40 cellular contexts compared by ENCODE assay signal in the genomic region with DNA sequence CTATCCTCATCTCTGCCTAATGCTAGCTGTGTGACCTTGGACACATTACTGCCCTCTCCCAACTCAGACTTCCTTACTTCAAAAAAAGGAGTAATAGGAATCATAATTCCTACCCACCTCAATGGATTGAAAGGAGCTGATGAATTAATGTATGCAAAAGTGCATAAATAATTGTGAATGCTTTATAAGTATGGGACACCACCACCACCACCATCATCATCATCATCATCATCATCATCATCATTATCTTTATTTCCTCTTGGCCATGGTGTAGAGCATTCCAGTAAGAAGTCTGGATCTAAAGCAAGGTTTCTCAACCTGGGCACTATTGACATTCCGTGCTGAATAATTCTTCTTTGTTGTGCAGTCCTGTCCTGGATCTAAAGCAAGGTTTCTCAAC.
"Had no signal": no experiment of that assay in that cellular context is flagged by ENCODE, and none has a peak within 500 bp of the region (broad histone marks: within the 10 kb centered on the region; RNA-seq: fewer than 3 reads in every experiment).

No MANE protein-coding gene starts in this region.

- H3K4me1 ChIP-seq: adrenal gland, ascending aorta, body of pancreas, breast epithelium had no signal

- H3K27ac Mint-ChIP-seq: activated naive CD4-positive, alpha-beta T cell treated with anti-CD3 and anti-CD28 coated beads for 36 hours; activated naive CD4-positive, alpha-beta T cell treated with anti-CD3 and anti-CD28 coated beads, Interleukin-2, amount 10 ng/mL, durations not matched to agents 7 days and 5 days; activated naive CD4-positive, alpha-beta T cell treated with anti-CD3 and anti-CD28 coated beads, Interleukin-2, amount 50 U/mL, for 24 hours; activated naive CD4-positive, alpha-beta T cell treated with anti-CD3 and anti-CD28 coated beads, Interleukin-2, amount 50 U/mL, for 72 hours; activated naive CD8-positive, alpha-beta T cell; activated naive CD8-positive, alpha-beta T cell treated with anti-CD3 and anti-CD28 coated beads for 36 hours; activated naive CD8-positive, alpha-beta T cell treated with anti-CD3 and anti-CD28 coated beads, Interleukin-2, amount 10 ng/mL, durations not matched to agents 7 days and 5 days; activated naive CD8-positive, alpha-beta T cell treated with anti-CD3 and anti-CD28 coated beads, Interleukin-2, amount 50 U/mL, for 24 hours; activated T-cell treated with anti-CD3 and anti-CD28 coated beads, Interleukin-2, amount 50 U/mL, for 24 hours; activated T-cell treated with anti-CD3 and anti-CD28 coated beads, Interleukin-2, amount 50 U/mL, for 72 hours; activated T-helper 1 cell treated with anti-CD3 and anti-CD28 coated beads, Interleukin-12 subunit alpha, Interleukin-12 subunit beta, Interleukin-2, Interleukin-4 antibody, amounts not matched to agents 30 ng/mL and 10 ng/mL and 1 ng/mL, durations not matched to agents 14 hours and 24 hours and 36 hours; activated T-helper 17 cell treated with anti-CD3 and anti-CD28 coated beads, Interleukin-2, amount 50 U/mL, for 72 hours; activated T-helper 2 cell treated with anti-CD3 and anti-CD28 coated beads, Interferon-gamma antibody, Interleukin-2, Interleukin-4, amounts not matched to agents 10 μg/mL and 5 μg/mL and 100 μg/mL, durations not matched to agents 14 hours and 24 hours and 36 hours; brain had no signal

- H3K4me1 Mint-ChIP-seq: activated naive CD4-positive, alpha-beta T cell treated with anti-CD3 and anti-CD28 coated beads, Interleukin-2, amount 10 ng/mL, durations not matched to agents 7 days and 5 days; activated naive CD4-positive, alpha-beta T cell treated with anti-CD3 and anti-CD28 coated beads, Interleukin-2, amount 50 U/mL, for 24 hours; activated naive CD8-positive, alpha-beta T cell treated with anti-CD3 and anti-CD28 coated beads for 36 hours; activated naive CD8-positive, alpha-beta T cell treated with anti-CD3 and anti-CD28 coated beads, Interleukin-2, amount 10 ng/mL, durations not matched to agents 7 days and 5 days; activated naive CD8-positive, alpha-beta T cell treated with anti-CD3 and anti-CD28 coated beads, Interleukin-2, amount 50 U/mL, for 24 hours; activated T-helper 17 cell treated with anti-CD3 and anti-CD28 coated beads, Interleukin-2, amount 50 U/mL, for 72 hours; central memory CD8-positive, alpha-beta T cell had no signal

- H3K4me3 ChIP-seq: adrenal gland, ascending aorta, body of pancreas, breast epithelium, cardiac muscle cell had no signal

- H3K9me3 ChIP-seq: adrenal gland, ascending aorta, body of pancreas, breast epithelium had no signal

- H3K27me3 Mint-ChIP-seq: activated naive CD4-positive, alpha-beta T cell treated with anti-CD3 and anti-CD28 coated beads, Interleukin-2, amount 10 ng/mL, durations not matched to agents 7 days and 5 days; activated naive CD8-positive, alpha-beta T cell; activated naive CD8-positive, alpha-beta T cell treated with anti-CD3 and anti-CD28 coated beads, Interleukin-2, amount 50 U/mL, for 24 hours; central memory CD8-positive, alpha-beta T cell had no signal

- H3K4me3 Mint-ChIP-seq: activated naive CD4-positive, alpha-beta T cell treated with anti-CD3 and anti-CD28 coated beads for 36 hours; activated naive CD4-positive, alpha-beta T cell treated with anti-CD3 and anti-CD28 coated beads, Interleukin-2, amount 10 ng/mL, durations not matched to agents 7 days and 5 days; activated naive CD4-positive, alpha-beta T cell treated with anti-CD3 and anti-CD28 coated beads, Interleukin-2, amount 50 U/mL, for 24 hours; activated naive CD8-positive, alpha-beta T cell; activated naive CD8-positive, alpha-beta T cell treated with anti-CD3 and anti-CD28 coated beads for 36 hours; activated naive CD8-positive, alpha-beta T cell treated with anti-CD3 and anti-CD28 coated beads, Interleukin-2, amount 10 ng/mL, durations not matched to agents 7 days and 5 days; activated naive CD8-positive, alpha-beta T cell treated with anti-CD3 and anti-CD28 coated beads, Interleukin-2, amount 50 U/mL, for 24 hours; activated T-cell treated with anti-CD3 and anti-CD28 coated beads, Interleukin-2, amount 50 U/mL, for 24 hours; activated T-cell treated with anti-CD3 and anti-CD28 coated beads, Interleukin-2, amount 50 U/mL, for 4 hours; activated T-cell treated with anti-CD3 and anti-CD28 coated beads, Interleukin-2, amount 50 U/mL, for 72 hours; activated T-helper 1 cell treated with anti-CD3 and anti-CD28 coated beads, Interleukin-12 subunit alpha, Interleukin-12 subunit beta, Interleukin-2, Interleukin-4 antibody, amounts not matched to agents 30 ng/mL and 10 ng/mL and 1 ng/mL, durations not matched to agents 14 hours and 24 hours and 36 hours; activated T-helper 17 cell treated with anti-CD3 and anti-CD28 coated beads, Interleukin-2, amount 50 U/mL, for 72 hours; brain; central memory CD8-positive, alpha-beta T cell had no signal

- H3K27ac ChIP-seq: adrenal gland, ascending aorta, body of pancreas, brain microvascular endothelial cell, breast epithelium, cardiac muscle cell had no signal

- H3K36me3 ChIP-seq: adrenal gland, ascending aorta, brain microvascular endothelial cell, breast epithelium, cardiac muscle cell had no signal

- FAIRE-seq: astrocyte, bronchial epithelial cell had no signal

- H3K9me3 Mint-ChIP-seq: activated naive CD4-positive, alpha-beta T cell treated with anti-CD3 and anti-CD28 coated beads for 36 hours; activated naive CD4-positive, alpha-beta T cell treated with anti-CD3 and anti-CD28 coated beads, Interleukin-2, amount 10 ng/mL, durations not matched to agents 7 days and 5 days; activated naive CD4-positive, alpha-beta T cell treated with anti-CD3 and anti-CD28 coated beads, Interleukin-2, amount 50 U/mL, for 24 hours; activated naive CD4-positive, alpha-beta T cell treated with anti-CD3 and anti-CD28 coated beads, Interleukin-2, amount 50 U/mL, for 72 hours; activated naive CD8-positive, alpha-beta T cell treated with anti-CD3 and anti-CD28 coated beads for 36 hours; activated naive CD8-positive, alpha-beta T cell treated with anti-CD3 and anti-CD28 coated beads, Interleukin-2, amount 10 ng/mL, durations not matched to agents 7 days and 5 days; activated naive CD8-positive, alpha-beta T cell treated with anti-CD3 and anti-CD28 coated beads, Interleukin-2, amount 50 U/mL, for 24 hours; activated T-cell treated with anti-CD3 and anti-CD28 coated beads, Interleukin-2, amount 50 U/mL, for 24 hours; activated T-cell treated with anti-CD3 and anti-CD28 coated beads, Interleukin-2, amount 50 U/mL, for 4 hours; activated T-cell treated with anti-CD3 and anti-CD28 coated beads, Interleukin-2, amount 50 U/mL, for 72 hours; activated T-helper 1 cell treated with anti-CD3 and anti-CD28 coated beads, Interleukin-12 subunit alpha, Interleukin-12 subunit beta, Interleukin-2, Interleukin-4 antibody, amounts not matched to agents 30 ng/mL and 10 ng/mL and 1 ng/mL, durations not matched to agents 14 hours and 24 hours and 36 hours; activated T-helper 17 cell treated with anti-CD3 and anti-CD28 coated beads, Interleukin-2, amount 50 U/mL, for 72 hours; activated T-helper 2 cell treated with anti-CD3 and anti-CD28 coated beads, Interferon-gamma antibody, Interleukin-2, Interleukin-4, amounts not matched to agents 10 μg/mL and 5 μg/mL and 100 μg/mL, durations not matched to agents 14 hours and 24 hours and 36 hours; central memory CD8-positive, alpha-beta T cell had no signal

- H3K36me3 Mint-ChIP-seq: activated naive CD4-positive, alpha-beta T cell treated with anti-CD3 and anti-CD28 coated beads, Interleukin-2, amount 10 ng/mL, durations not matched to agents 7 days and 5 days; activated naive CD4-positive, alpha-beta T cell treated with anti-CD3 and anti-CD28 coated beads, Interleukin-2, amount 50 U/mL, for 24 hours; activated naive CD4-positive, alpha-beta T cell treated with anti-CD3 and anti-CD28 coated beads, Interleukin-2, amount 50 U/mL, for 72 hours; activated naive CD8-positive, alpha-beta T cell; activated naive CD8-positive, alpha-beta T cell treated with anti-CD3 and anti-CD28 coated beads for 36 hours; activated naive CD8-positive, alpha-beta T cell treated with anti-CD3 and anti-CD28 coated beads, Interleukin-2, amount 10 ng/mL, durations not matched to agents 7 days and 5 days; brain had no signal

- ATAC-seq: activated naive CD4-positive, alpha-beta T cell treated with anti-CD3 and anti-CD28 coated beads, Interleukin-2, amount 50 U/mL, for 72 hours; activated naive CD8-positive, alpha-beta T cell treated with anti-CD3 and anti-CD28 coated beads, Interleukin-2, amount 50 U/mL, for 24 hours; activated T-cell treated with anti-CD3 and anti-CD28 coated beads, Interleukin-2, amount 50 U/mL, for 4 hours; activated T-cell treated with anti-CD3 and anti-CD28 coated beads, Interleukin-2, amount 50 U/mL, for 72 hours; activated T-helper 17 cell treated with anti-CD3 and anti-CD28 coated beads, Interleukin-2, amount 50 U/mL, for 72 hours; body of pancreas had no signal

- DNase-seq: activated effector memory CD4-positive, alpha-beta T cell treated with anti-CD3 and anti-CD28 coated beads, Interleukin-2, amount 50 U/mL, for 16 hours; activated effector memory CD4-positive, alpha-beta T cell treated with Interleukin-2 at 50 U/mL for 16 hours; activated gamma-delta T cell; activated gamma-delta T cell treated with Interleukin-2 at 50 U/mL for 16 hours; activated naive CD4-positive, alpha-beta T cell; activated naive CD4-positive, alpha-beta T cell treated with anti-CD3 and anti-CD28 coated beads for 36 hours; activated naive CD4-positive, alpha-beta T cell treated with anti-CD3 and anti-CD28 coated beads, Interleukin-2, amount 10 ng/mL, durations not matched to agents 7 days and 5 days; activated naive CD4-positive, alpha-beta T cell treated with anti-CD3 and anti-CD28 coated beads, Interleukin-2, amount 50 U/mL, for 16 hours; activated naive CD4-positive, alpha-beta T cell treated with Interleukin-2 at 50 U/mL for 16 hours; activated naive CD8-positive, alpha-beta T cell treated with anti-CD3 and anti-CD28 coated beads for 36 hours; activated naive CD8-positive, alpha-beta T cell treated with anti-CD3 and anti-CD28 coated beads, Interleukin-2, amount 10 ng/mL, durations not matched to agents 7 days and 5 days; activated naive CD8-positive, alpha-beta T cell treated with anti-CD3 and anti-CD28 coated beads, Interleukin-2, amount 50 U/mL, for 24 hours; activated T-cell treated with anti-CD3 and anti-CD28 coated beads, Interleukin-2, amount 50 U/mL, for 1 hour; activated T-cell treated with anti-CD3 and anti-CD28 coated beads, Interleukin-2, amount 50 U/mL, for 24 hours; activated T-cell treated with anti-CD3 and anti-CD28 coated beads, Interleukin-2, amount 50 U/mL, for 4 hours; activated T-cell treated with anti-CD3 and anti-CD28 coated beads, Interleukin-2, amount 50 U/mL, for 48 hours; activated T-cell treated with anti-CD3 and anti-CD28 coated beads, Interleukin-2, amount 50 U/mL, for 72 hours; adrenal gland; amniotic stem cell; amygdala; anterior cingulate cortex; aorta; body of pancreas; brain microvascular endothelial cell; caudate nucleus; central memory CD4-positive, alpha-beta T cell; cerebellar nuclear complex had no signal

- H3K27me3 ChIP-seq: adrenal gland, ascending aorta, body of pancreas, brain microvascular endothelial cell, breast epithelium, cardiac muscle cell had no signal
